In the genomic region with DNA sequence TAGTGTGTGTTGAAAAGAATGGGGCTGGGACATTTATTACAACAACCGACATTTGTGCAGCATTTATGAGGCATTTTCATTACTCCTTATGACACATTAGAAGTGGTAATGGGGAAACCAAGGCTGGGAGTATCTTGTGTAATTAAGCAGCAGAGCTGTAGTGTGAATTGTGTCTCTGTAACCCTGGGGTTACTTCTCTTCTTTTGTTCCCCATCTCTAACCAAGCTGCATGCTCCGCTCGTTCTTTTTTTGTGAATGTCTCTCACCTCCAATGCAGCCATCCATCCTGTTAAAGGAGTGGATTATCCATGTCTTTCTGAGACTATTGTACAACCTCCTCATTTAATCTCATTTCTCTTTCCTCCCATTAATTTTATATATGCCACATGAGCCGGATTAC, we compare ENCODE assay signal across 28 cellular contexts.
"Had no signal": no experiment of that assay in that cellular context is flagged by ENCODE, and none has a peak within 500 bp of the region (broad histone marks: within the 10 kb centered on the region; RNA-seq: fewer than 3 reads in every experiment).

No MANE protein-coding gene starts in this region.

- H3K4me3 Mint-ChIP-seq: immature natural killer cell; mesothelial cell of epicardium; natural killer cell treated with Interleukin-12 subunit alpha and Interleukin-12 subunit beta and Interleukin-15 and Interleukin-18, amount 100 ng/mL, for 72 hours; stimulated activated memory B cell treated with anti-CD40 and anti-IgM and Interleukin-4, amounts not matched to agents 10 μg/mL and 1 μg/mL and 100 μg/mL, for 72 hours; stimulated activated naive CD8-positive, alpha-beta T cell treated with anti-CD3 and anti-CD28 coated beads, Interleukin-15, amount 100 ng/mL, for 72 hours; type B pancreatic cell had no signal

- FAIRE-seq: islet of Langerhans, kidney had no signal

- H3K79me2 ChIP-seq: parathyroid adenoma had no signal

- H3K27ac ChIP-seq: left lung, parathyroid adenoma, right atrium auricular region, right lobe of liver had no signal

- H3K4me2 ChIP-seq: smooth muscle cell had no signal

- H3K36me3 ChIP-seq: left lung, lower lobe of right lung, right atrium auricular region, right lobe of liver, tibial nerve, uterus had no signal

- H3K27ac Mint-ChIP-seq: mesothelial cell of epicardium; natural killer cell treated with Interleukin-12 subunit alpha and Interleukin-12 subunit beta and Interleukin-15 and Interleukin-18, amount 100 ng/mL, for 72 hours; progenitor cell of endocrine pancreas; type B pancreatic cell had no signal

- H3K27me3 Mint-ChIP-seq: naive B cell; natural killer cell treated with Interleukin-12 subunit alpha and Interleukin-12 subunit beta and Interleukin-15 and Interleukin-18, amount 100 ng/mL, for 72 hours; progenitor cell of endocrine pancreas; stimulated activated memory B cell treated with anti-CD40 and anti-IgM and Interleukin-4, amounts not matched to agents 10 μg/mL and 1 μg/mL and 100 μg/mL, for 72 hours; stimulated activated naive CD8-positive, alpha-beta T cell treated with anti-CD3 and anti-CD28 coated beads, Interleukin-15, amount 100 ng/mL, for 72 hours; type B pancreatic cell had no signal

- H2AFZ ChIP-seq: parathyroid adenoma had no signal

- DNase-seq: hypothalamus; immature natural killer cell; kidney; left colon; left lung; lower lobe of right lung; mammary epithelial cell; naive B cell; nucleus accumbens; right lobe of liver; stimulated activated CD4-positive, alpha-beta T cell treated with anti-CD3 and anti-CD28 coated beads, Interleukin-1b, Interleukin-23, amount 100 ng/mL, for 48 hours; stimulated activated CD4-positive, alpha-beta T cell treated with anti-CD3 and anti-CD28 coated beads, Interleukin-2, amount 100 ng/mL, for 48 hours; stimulated activated CD4-positive, alpha-beta T cell treated with anti-CD3 and anti-CD28 coated beads, Interleukin-4, amount 100 ng/mL, for 4 hours; stimulated activated CD8-positive, alpha-beta memory T cell treated with anti-CD3 and anti-CD28 coated beads, Interleukin-4, amount 100 ng/mL, for 48 hours; stimulated activated naive CD4-positive, alpha-beta T cell treated with Interleukin-2 at 50 U/mL for 16 hours; stimulated activated naive CD8-positive, alpha-beta T cell treated with anti-CD3 and anti-CD28 coated beads, Interleukin-15, amount 100 ng/mL, for 72 hours; substantia nigra; uterus had no signal

- H3K4me3 ChIP-seq: left lung, lower lobe of right lung, right atrium auricular region, right lobe of liver, smooth muscle cell, tibial nerve, uterus had no signal

- ATAC-seq: left colon; left lung; lower lobe of right lung; natural killer cell treated with Interleukin-12 subunit alpha and Interleukin-12 subunit beta and Interleukin-15 and Interleukin-18, amount 100 ng/mL, for 72 hours; right lobe of liver; stimulated activated memory B cell treated with anti-CD40 and anti-IgM and Interleukin-4, amounts not matched to agents 10 μg/mL and 1 μg/mL and 100 μg/mL, for 72 hours; stimulated activated naive CD8-positive, alpha-beta T cell treated with anti-CD3 and anti-CD28 coated beads, Interleukin-15, amount 100 ng/mL, for 72 hours had no signal

- H3K27me3 ChIP-seq: left lung, right atrium auricular region, right lobe of liver, tibial nerve, uterus had no signal

- H3K36me3 Mint-ChIP-seq: mesothelial cell of epicardium; natural killer cell treated with Interleukin-12 subunit alpha and Interleukin-12 subunit beta and Interleukin-15 and Interleukin-18, amount 100 ng/mL, for 72 hours had no signal

- H3K4me1 ChIP-seq: right lobe of liver had no signal

- H3K9me3 Mint-ChIP-seq: immature natural killer cell; natural killer cell treated with Interleukin-12 subunit alpha and Interleukin-12 subunit beta and Interleukin-15 and Interleukin-18, amount 100 ng/mL, for 72 hours; stimulated activated memory B cell treated with anti-CD40 and anti-IgM and Interleukin-4, amounts not matched to agents 10 μg/mL and 1 μg/mL and 100 μg/mL, for 72 hours; stimulated activated naive CD8-positive, alpha-beta T cell treated with anti-CD3 and anti-CD28 coated beads, Interleukin-15, amount 100 ng/mL, for 72 hours; type B pancreatic cell had no signal
